17 cellular contexts compared by ENCODE assay signal in the genomic region with DNA sequence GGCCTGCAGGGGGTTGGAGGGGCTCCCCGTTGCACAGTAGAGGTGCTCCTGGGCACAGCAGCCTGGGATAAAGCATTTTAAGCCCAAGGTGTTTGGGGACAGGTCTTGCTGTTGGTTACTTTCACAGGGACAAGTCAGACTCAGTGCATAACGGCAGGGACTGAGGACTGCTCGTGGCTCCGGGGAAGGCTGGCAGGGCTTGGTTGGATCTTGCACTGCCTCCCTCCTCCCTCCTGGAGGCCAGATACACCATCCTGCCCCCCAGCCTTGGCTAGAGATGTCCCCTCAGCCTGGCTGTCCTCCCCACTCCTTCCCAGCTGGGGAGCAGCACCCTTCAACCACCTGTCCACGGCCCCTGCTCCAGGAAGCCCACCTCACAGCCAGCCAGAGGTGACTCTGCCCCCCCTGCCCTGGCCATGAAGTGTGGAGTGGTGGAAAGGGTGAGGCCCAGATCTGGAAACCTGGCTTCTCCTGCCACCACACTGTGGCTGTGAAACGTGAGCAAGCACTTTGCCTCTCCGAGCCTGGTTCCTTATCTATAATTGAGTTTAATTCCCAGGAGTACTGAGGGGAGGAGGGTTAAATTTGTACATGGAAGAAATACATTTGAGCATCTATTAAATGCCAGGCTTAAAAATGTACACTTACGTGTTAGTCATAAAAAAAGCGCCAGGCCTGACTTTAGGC.
"Had no signal": no experiment of that assay in that cellular context is flagged by ENCODE, and none has a peak within 500 bp of the region (broad histone marks: within the 10 kb centered on the region; RNA-seq: fewer than 3 reads in every experiment).

No MANE protein-coding gene starts in this region.

- ATAC-seq: esophagus mucosa; gastrocnemius medialis; left lung; sciatic nerve; stimulated activated naive B cell treated with anti-CD40 and anti-IgM and Interleukin-4, amounts not matched to agents 10 μg/mL and 1 μg/mL and 100 μg/mL, for 72 hours; stimulated activated naive CD8-positive, alpha-beta T cell treated with anti-CD3 and anti-CD28 coated beads, Interleukin-15, amount 100 ng/mL, for 72 hours had no signal

- DNase-seq: cerebellar nuclear complex; effector CD8-positive, alpha-beta T cell; islet precursor cell; left lung; mesendoderm; naive B cell; stimulated activated CD4-positive, alpha-beta T cell treated with anti-CD3 and anti-CD28 coated beads, Interleukin-2, amount 100 ng/mL, for 24 hours; stimulated activated CD4-positive, alpha-beta T cell treated with anti-CD3 and anti-CD28 coated beads, Interleukin-4, amount 100 ng/mL, for 4 hours; stimulated activated naive B cell treated with anti-CD40 and anti-IgM and Interleukin-4, amounts not matched to agents 10 μg/mL and 1 μg/mL and 100 μg/mL, for 72 hours; stimulated activated naive CD8-positive, alpha-beta T cell treated with anti-CD3 and anti-CD28 coated beads, Interleukin-15, amount 100 ng/mL, for 72 hours; testis had no signal

- H3K27me3 ChIP-seq: gastrocnemius medialis, left lung, neutrophil, testis, tibial nerve had no signal

- H3K27ac ChIP-seq: coronary artery, gastrocnemius medialis, left lung, neutrophil, testis, tibial nerve had no signal

- H3K4me3 ChIP-seq: coronary artery, gastrocnemius medialis, left lung, testis, tibial nerve had no signal

- H3K9me3 ChIP-seq: gastrocnemius medialis, left lung, neutrophil, testis, tibial nerve had no signal

- H3K36me3 ChIP-seq: gastrocnemius medialis, left lung, neutrophil, tibial nerve had no signal
